In the genomic region with DNA sequence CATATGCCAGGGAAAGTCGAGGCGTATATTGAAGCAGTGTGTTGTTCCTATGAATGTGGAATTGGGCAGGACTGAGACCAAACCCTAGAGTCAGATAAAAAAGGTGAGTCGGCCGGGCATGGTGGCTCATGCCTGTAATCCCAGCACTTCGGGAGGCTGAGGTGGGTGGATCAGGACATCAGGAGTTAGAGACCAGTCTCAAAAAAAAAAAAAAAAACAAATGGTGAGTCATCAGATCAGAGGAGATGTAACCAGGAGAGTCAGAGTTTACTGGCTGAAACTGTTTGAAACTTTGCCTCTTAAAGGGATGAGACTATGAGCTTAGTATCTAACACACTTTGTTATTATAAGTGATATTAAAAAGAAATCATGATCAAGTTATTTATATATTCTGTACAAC, we compare ENCODE assay signal across 17 cellular contexts. TPM values are rescaled to one million over a fixed set of nuclear protein-coding genes. Genes with fewer than 3 reads are reported as not detected.
DNase-seq lines count a peak whose midpoint lies in the region; ATAC-seq, FAIRE-seq and TF ChIP-seq lines count a peak whose summit lies in the region.
"Had no signal": no experiment of that assay in that cellular context is flagged by ENCODE, and none has a peak within 500 bp of the region (broad histone marks: within the 10 kb centered on the region; RNA-seq: fewer than 3 reads in every experiment).

No MANE protein-coding gene starts in this region.

- H4K20me1 ChIP-seq in OCI-LY7 (ENCODE audit: insufficient read depth, low read length): no peaks in the 10 kb centered on the region
- H4K20me1 ChIP-seq: BLaER1 had no signal

- no peaks in the 10 kb centered on the region for H3K36me3 ChIP-seq in OCI-LY7 (ENCODE audit: insufficient read depth, low read length)
- H3K36me3 ChIP-seq: BLaER1, esophagus squamous epithelium, pancreas had no signal

- no peaks in the 10 kb centered on the region for H3K79me2 ChIP-seq in OCI-LY7 (ENCODE audit: insufficient read depth, low read depth, low read length)

- no peak overlapping the region for H2AFZ ChIP-seq in OCI-LY7 (ENCODE audit: low read length)

- TF ChIP-seq CTCF in OCI-LY7 (conservative IDR thresholded peaks at IDR 0.05; ENCODE audit: low read length): no peak

- intact Hi-C loops in left ventricle myocardium superior (cut with micrococcal nuclease) (no loop called here), OCI-LY7 (cut with micrococcal nuclease; ENCODE audit: unreplicated experiment) (no loop called here), left cardiac atrium (cut with DNase I) (no loop called here)

- FAIRE-seq in H54 (lab: Jason Lieb, UNC): peak; percentile 11
- FAIRE-seq: pancreas had no signal

- BruUV-seq in OCI-LY7 (replicated peaks; lab: Mats Ljungman, UMichigan): no TSS peak

- H3K27ac ChIP-seq in OCI-LY7 (ENCODE audit: low read depth, low read length, poor library complexity, severe bottlenecking): no peak overlapping the region
- H3K27ac ChIP-seq: BLaER1, esophagus squamous epithelium, pancreas had no signal

- no peak for ATAC-seq in GM19452 (IDR thresholded peaks at IDR 0.05; ENCODE audit: unreplicated experiment)
- ATAC-seq in left ventricle myocardium superior: no peak
- no peak for ATAC-seq in left cardiac atrium
- ATAC-seq: activated CD4-positive, CD25-positive, alpha-beta regulatory T cell treated with anti-CD3 and anti-CD28 coated beads, Interleukin-2, amount 50 U/mL, for 24 hours; left lobe of liver; pancreas had no signal

- no peak overlapping the region for H3K4me2 ChIP-seq in OCI-LY7 (ENCODE audit: low read length)
- H3K4me2 ChIP-seq: BLaER1 had no signal

- CTCF ChIA-PET in OCI-LY7 (lab: Charles Lee; ENCODE audit: unreplicated experiment): no interaction called here

- no peaks in the 10 kb centered on the region for H3K4me1 ChIP-seq in OCI-LY7 (ENCODE audit: insufficient read depth, low read length, poor library complexity, severe bottlenecking)
- H3K4me1 ChIP-seq: BLaER1, esophagus squamous epithelium, pancreas had no signal

- no peak for TF ChIP-seq POLR2A in H54 (IDR thresholded peaks at IDR 0.05; ENCODE audit: low read depth, low read length)

- H3K4me3 ChIP-seq in OCI-LY7 (ENCODE audit: low read depth, low read length, poor library complexity, severe bottlenecking): no peak overlapping the region
- H3K4me3 ChIP-seq: BLaER1, esophagus squamous epithelium, pancreas had no signal

- no peaks in the 10 kb centered on the region for H3K9me2 ChIP-seq in OCI-LY7 (ENCODE audit: insufficient read depth, low read length)

- no peaks in the 10 kb centered on the region for H3K9me3 ChIP-seq in OCI-LY7 (ENCODE audit: low read length)
- H3K9me3 ChIP-seq: esophagus squamous epithelium had no signal

- POLR2A ChIA-PET in OCI-LY7 (lab: Charles Lee): interaction anchor here (0.7 kb wide), 1 partner anchor 74 kb away, joined by 3 read pairs; no protein-coding TSS in a partner anchor

- DNase-seq in H54 (ENCODE audit: insufficient read length, low spot score) (no peak), OCI-M1 (lab: John Stamatoyannopoulos, UW) (peak; percentile 20), fibroblast of peridontal ligament (ENCODE audit: extremely low read depth) (peak; percentile 8), left ventricle myocardium superior (no peak), OCI-LY7 (ENCODE audit: low spot score) (no peak), left cardiac atrium (no peak)
- DNase-seq: activated gamma-delta T cell treated with Interleukin-2 at 50 U/mL for 16 hours, esophagus squamous epithelium, KBM-7, NCI-H1436 treated with DMSO at 0.1 percent for 48 hours, pancreas, small intestine had no signal

RNA-seq across cellular contexts. Expression of gene SYCP1, which starts 26.4 kb away (rescaled TPM):
- total RNA-seq in left ventricle myocardium superior (not detected), OCI-LY7 (2022) (not detected in 2 replicates), left cardiac atrium (under 1 TPM in 1 of 2 donors, not detected in 1; 0.10 TPM)
- not detected in 2 replicates for total RNA-seq in OCI-LY7 (2014; rRNA removed; shearing (Covaris generic))
- total RNA-seq: esophagus squamous epithelium; left lobe of liver; pancreas; T-helper 2 cell treated with Interferon-gamma antibody and Interleukin-4, amounts not matched to agents 100 ng/mL and 5 ng/mL, for 36 hours had no signal

RNA-seq across cellular contexts. Expression of gene SIKE1, which starts 47.8 kb away (rescaled TPM):
- total RNA-seq in left ventricle myocardium superior (29.3 TPM), OCI-LY7 (2022) (71.0 and 75.3 TPM in 2 replicates), left cardiac atrium (10 to 100 TPM; 33.2 to 34.9 TPM)
- 123 and 142 TPM in 2 replicates for total RNA-seq in OCI-LY7 (2014; rRNA removed; shearing (Covaris generic))

Comparison
In these comparisons a context has a peak if more than half of its experiments do, and no peak if none do; other contexts are left out.
1. DNase-seq: peak in OCI-M1 (single experiment) and fibroblast of peridontal ligament (single experiment); none in H54 (single experiment), left ventricle myocardium superior (single experiment), OCI-LY7 (single experiment) and left cardiac atrium (single experiment).